ENCODE assay signal across 11 cellular contexts in the genomic region with DNA sequence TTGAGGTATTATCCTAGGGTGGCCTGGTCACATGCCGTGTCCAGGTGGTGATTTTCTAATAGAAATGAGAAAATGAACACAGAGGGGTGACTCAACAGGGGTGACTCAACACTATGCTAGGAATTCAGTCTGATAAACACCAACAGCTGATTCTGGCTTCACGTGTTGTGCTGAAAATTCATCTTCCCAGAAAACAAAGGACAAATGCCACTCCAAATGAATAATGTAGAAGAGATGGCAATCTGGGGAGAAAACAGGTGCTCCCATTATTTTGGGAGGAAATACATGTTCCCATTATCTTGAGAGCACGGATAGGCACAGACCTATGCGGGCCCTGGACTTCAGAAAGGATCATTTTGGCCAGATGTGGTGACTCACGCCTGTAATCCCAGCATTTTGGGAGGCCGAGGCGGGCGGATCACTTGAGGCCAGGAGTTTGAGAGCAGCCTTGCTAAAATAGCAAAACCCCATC.
DNase-seq lines count a peak whose midpoint lies in the region; ATAC-seq and TF ChIP-seq lines count a peak whose summit lies in the region.
"Had no signal": no experiment of that assay in that cellular context is flagged by ENCODE, and none has a peak within 500 bp of the region (broad histone marks: within the 10 kb centered on the region; RNA-seq: fewer than 3 reads in every experiment).

No MANE protein-coding gene starts in this region.

- 60% methylated on average over 8 of the region's 8 CpGs for WGBS in mammary epithelial cell (ENCODE audit: low coverage, missing lambda C conversion rate)

- H2AFZ ChIP-seq in mammary epithelial cell (ENCODE audit: low read depth, low read length) = no peak overlapping the region

- H3K9me3 ChIP-seq in AG04450 (ENCODE audit: control insufficient read depth, insufficient read depth, low read length) (no peaks in the 10 kb centered on the region), mammary epithelial cell (replicated peaks; ENCODE audit: insufficient read depth, low read length) (no peaks in the 10 kb centered on the region)

- H3K27ac ChIP-seq in AG04450 (ENCODE audit: low read depth, low read length) (peak overlapping the region; percentile 55), mammary epithelial cell (ENCODE audit: insufficient read depth, low read depth, low read length) (peak overlapping the region; percentile 64)

- intact Hi-C loops in mammary epithelial cell (cut with micrococcal nuclease) = no loop called here

- no peak for ATAC-seq in HG03342 (IDR thresholded peaks at IDR 0.05; ENCODE audit: unreplicated experiment)
- ATAC-seq: activated T-cell treated with anti-CD3 and anti-CD28 coated beads, Interleukin-2, amount 50 U/mL, for 72 hours had no signal

- H3K27me3 ChIP-seq in AG04450 (ENCODE audit: control insufficient read depth, insufficient read depth, low read length) = no peaks in the 10 kb centered on the region
- no peaks in the 10 kb centered on the region for H3K27me3 ChIP-seq in mammary epithelial cell (ENCODE audit: insufficient read depth, low read length)

- CTCF ChIA-PET in AG04450 (lab: Charles Lee) (no interaction called here), mammary epithelial cell (lab: Charles Lee; ENCODE audit: low non-redundant PET) (no interaction called here)

- DNase-seq in AG04450 (ENCODE audit: low read depth, low spot score) (no peak), mammary epithelial cell (peak; percentile 80), kidney glomerular epithelial cell (lab: John Stamatoyannopoulos, UW) (peak; percentile 59), KG1 (lab: John Stamatoyannopoulos, UW) (no peak), NCI-H1092 (lab: John Stamatoyannopoulos, UW) (no peak)
- DNase-seq in activated naive CD4-positive, alpha-beta T cell treated with Interleukin-2 at 50 U/mL for 16 hours = no peak
- DNase-seq: activated T-cell treated with anti-CD3 and anti-CD28 coated beads, Interleukin-2, amount 50 U/mL, for 72 hours; AML-193; left cardiac atrium had no signal

- H4K20me1 ChIP-seq in mammary epithelial cell (ENCODE audit: insufficient read depth, low read length) = no peaks in the 10 kb centered on the region

- no peak overlapping the region for H3K4me2 ChIP-seq in mammary epithelial cell (ENCODE audit: insufficient read depth, low read depth, low read length)

- TF ChIP-seq CTCF in AG04450 (IDR thresholded peaks at IDR 0.05; ENCODE audit: low read depth, low read length) = no peak
- no peak for TF ChIP-seq CTCF in mammary epithelial cell (conservative IDR thresholded peaks at IDR 0.05 in 1 of 2, IDR thresholded peaks at IDR 0.05 in 1 of 2; ENCODE audit: extremely low read depth in 1 of 2, insufficient read depth in 1 of 2, low read depth in 1 of 2, low read length in 2 of 2)

- H3K36me3 ChIP-seq in mammary epithelial cell (ENCODE audit: insufficient read depth, low read length) = peaks cover 10% of the 10 kb centered on the region

- H3K4me3 ChIP-seq in AG04450 (ENCODE audit: low read depth, low read length) (no peak overlapping the region), mammary epithelial cell (replicated peaks in 1 of 3; ENCODE audit: insufficient read depth in 1 of 3, low read depth in 2 of 3, low read length in 3 of 3) (no peak overlapping the region)

- in situ Hi-C loops in mammary epithelial cell (cut with MboI; ENCODE audit: low sequenced_read_pairs in 2 of 2) = no loop called here

- POLR2A ChIA-PET in AG04450 (lab: Yijun Ruan, JAX) = interaction anchor here (0.7 to 1.2 kb wide), 2 partner anchors 14 to 1370 kb away, joined by 8 to 10 read pairs; no protein-coding TSS in a partner anchor

- peaks cover 16% of the 10 kb centered on the region for H3K4me1 ChIP-seq in mammary epithelial cell (ENCODE audit: insufficient read depth, low read length)

- no TSS peak for BruUV-seq in mammary epithelial cell (replicated peaks; lab: Mats Ljungman, UMichigan)

- no peak for TF ChIP-seq EP300 in Ishikawa (IDR thresholded peaks at IDR 0.05; ENCODE audit: borderline replicate concordance)

- dilution Hi-C loops in mammary epithelial cell (cut with HindIII; ENCODE audit: low sequenced_read_pairs) = no loop called here

- TF ChIP-seq RAD21 in Ishikawa (IDR thresholded peaks at IDR 0.05; ENCODE audit: low read depth) = no peak

- H3K9ac ChIP-seq in mammary epithelial cell (ENCODE audit: insufficient read depth, low read length) = no peak overlapping the region

- H3K79me2 ChIP-seq in mammary epithelial cell (ENCODE audit: insufficient read depth, low read length) = peaks cover 5% of the 10 kb centered on the region

TF ChIP-seq in Ishikawa, 13 proteins besides CTCF, POLR2A, EP300 and RAD21:
- TF ChIP-seq NFIC (IDR thresholded peaks at IDR 0.05) = no peak
- no peak for TF ChIP-seq FOXM1 (IDR thresholded peaks at IDR 0.05; ENCODE audit: borderline replicate concordance, low read depth)
- no peak for TF ChIP-seq ZBTB7A (IDR thresholded peaks at IDR 0.05; ENCODE audit: low read depth)
- peak; percentile 83 for TF ChIP-seq TEAD4 (IDR thresholded peaks at IDR 0.05)
- TF ChIP-seq, protein P1, sequence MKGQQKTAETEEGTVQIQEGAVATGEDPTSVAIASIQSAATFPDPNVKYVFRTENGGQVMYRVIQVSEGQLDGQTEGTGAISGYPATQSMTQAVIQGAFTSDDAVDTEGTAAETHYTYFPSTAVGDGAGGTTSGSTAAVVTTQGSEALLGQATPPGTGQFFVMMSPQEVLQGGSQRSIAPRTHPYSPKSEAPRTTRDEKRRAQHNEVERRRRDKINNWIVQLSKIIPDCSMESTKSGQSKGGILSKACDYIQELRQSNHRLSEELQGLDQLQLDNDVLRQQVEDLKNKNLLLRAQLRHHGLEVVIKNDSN (IDR thresholded peaks at IDR 0.05) = peak; percentile 61; the same call in 1 of the 2 replicates
- no peak for TF ChIP-seq EGR1 (IDR thresholded peaks at IDR 0.05)
- TF ChIP-seq, protein P2, sequence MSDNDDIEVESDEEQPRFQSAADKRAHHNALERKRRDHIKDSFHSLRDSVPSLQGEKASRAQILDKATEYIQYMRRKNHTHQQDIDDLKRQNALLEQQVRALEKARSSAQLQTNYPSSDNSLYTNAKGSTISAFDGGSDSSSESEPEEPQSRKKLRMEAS (IDR thresholded peaks at IDR 0.05) = peak; percentile 45; the same call in 1 of the 2 replicates
- TF ChIP-seq YY1 (IDR thresholded peaks at IDR 0.05; ENCODE audit: low read depth) = no peak
- peak; percentile 54; the same call in 1 of the 2 replicates for TF ChIP-seq TCF12 (IDR thresholded peaks at IDR 0.05; ENCODE audit: low read depth)

Comparison
In these comparisons a context has a peak if more than half of its experiments do, and no peak if none do; other contexts are left out.
1. DNase-seq: peak in mammary epithelial cell (single experiment) and kidney glomerular epithelial cell (single experiment); none in AG04450 (single experiment), KG1 (single experiment), NCI-H1092 (single experiment) and activated naive CD4-positive, alpha-beta T cell treated with Interleukin-2 at 50 U/mL for 16 hours (single experiment).